Comparison of ENCODE assay signal across 1 cellular context in the genomic region with DNA sequence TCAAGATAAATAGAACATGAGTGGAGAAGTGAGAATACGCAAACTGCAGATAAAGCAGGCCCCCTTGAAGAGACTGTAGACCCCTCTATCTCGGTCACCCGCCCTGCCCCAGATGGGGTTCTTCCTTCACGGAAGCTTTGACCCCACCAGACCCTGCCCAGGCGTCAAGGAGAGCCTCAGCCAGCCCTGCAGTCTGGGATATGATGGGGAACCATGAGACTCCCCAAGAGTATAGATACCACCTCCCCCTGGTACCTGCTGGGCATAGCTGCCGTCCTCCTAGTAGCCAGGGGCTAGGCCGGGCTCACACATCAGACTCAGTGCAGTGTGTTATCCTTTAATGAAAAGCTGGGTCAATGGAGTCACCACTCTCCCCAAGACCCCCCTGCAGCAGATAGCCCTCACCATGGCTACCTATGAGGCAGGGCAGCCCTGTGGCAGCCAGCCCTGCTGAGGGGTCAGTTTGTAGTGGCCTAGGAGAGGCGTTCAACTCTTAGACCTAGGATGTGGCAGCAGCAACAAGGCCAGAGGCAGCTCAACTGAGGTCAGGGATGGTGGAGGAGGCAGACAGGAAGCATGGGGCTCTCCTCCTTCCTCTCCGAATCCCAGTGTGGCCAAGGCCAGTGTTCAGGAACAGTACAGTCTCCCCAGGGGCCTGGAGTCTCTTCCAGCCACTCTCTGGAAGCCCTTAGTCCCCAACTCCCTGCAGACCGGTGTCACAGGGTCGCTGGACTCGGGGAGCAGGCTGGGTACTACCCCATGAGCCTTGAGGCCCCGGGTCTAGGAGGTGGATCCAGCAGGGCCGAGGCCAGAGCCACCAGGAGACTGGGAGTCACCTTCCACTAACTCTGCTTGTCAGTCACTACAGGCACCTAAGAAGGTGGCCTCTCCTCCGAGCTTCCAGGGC.
TF ChIP-seq lines count a peak whose summit lies in the region.

No MANE protein-coding gene starts in this region.

TF ChIP-seq in endothelial cell of umbilical vein, 7 proteins besides CTCF, POLR2A, EP300 and RAD21:
- TF ChIP-seq JUN (IDR thresholded peaks at IDR 0.05; ENCODE audit: borderline replicate concordance, insufficient read depth, insufficient read length, low read depth) (no peak), POLR2AphosphoS5 (IDR thresholded peaks at IDR 0.05; ENCODE audit: insufficient read depth, low read depth, low read length) (no peak), EZH2 (IDR thresholded peaks at IDR 0.05; ENCODE audit: borderline replicate concordance, low read depth, low read length, severe bottlenecking) (no peak), FOS (IDR thresholded peaks at IDR 0.05; ENCODE audit: borderline replicate concordance, insufficient read depth, low read length) (no peak), GATA2 (IDR thresholded peaks at IDR 0.05; ENCODE audit: insufficient read depth, insufficient read length, low read depth, low read length) (no peak), MYC (IDR thresholded peaks at IDR 0.05; ENCODE audit: low read depth, low read length) (no peak)
- TF ChIP-seq, protein P1, sequence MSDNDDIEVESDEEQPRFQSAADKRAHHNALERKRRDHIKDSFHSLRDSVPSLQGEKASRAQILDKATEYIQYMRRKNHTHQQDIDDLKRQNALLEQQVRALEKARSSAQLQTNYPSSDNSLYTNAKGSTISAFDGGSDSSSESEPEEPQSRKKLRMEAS (IDR thresholded peaks at IDR 0.05; ENCODE audit: insufficient read depth, insufficient read length) = no peak
